1 cellular context compared by ENCODE assay signal in genomic region chr2:17614174-17614573, GRCh38.
TF ChIP-seq lines count a peak whose summit lies in the region.

No MANE protein-coding gene starts in this region.

TF ChIP-seq in WTC11, 78 proteins besides CTCF, POLR2A, EP300 and RAD21 (continued from another document):
- TF ChIP-seq, protein P1, sequence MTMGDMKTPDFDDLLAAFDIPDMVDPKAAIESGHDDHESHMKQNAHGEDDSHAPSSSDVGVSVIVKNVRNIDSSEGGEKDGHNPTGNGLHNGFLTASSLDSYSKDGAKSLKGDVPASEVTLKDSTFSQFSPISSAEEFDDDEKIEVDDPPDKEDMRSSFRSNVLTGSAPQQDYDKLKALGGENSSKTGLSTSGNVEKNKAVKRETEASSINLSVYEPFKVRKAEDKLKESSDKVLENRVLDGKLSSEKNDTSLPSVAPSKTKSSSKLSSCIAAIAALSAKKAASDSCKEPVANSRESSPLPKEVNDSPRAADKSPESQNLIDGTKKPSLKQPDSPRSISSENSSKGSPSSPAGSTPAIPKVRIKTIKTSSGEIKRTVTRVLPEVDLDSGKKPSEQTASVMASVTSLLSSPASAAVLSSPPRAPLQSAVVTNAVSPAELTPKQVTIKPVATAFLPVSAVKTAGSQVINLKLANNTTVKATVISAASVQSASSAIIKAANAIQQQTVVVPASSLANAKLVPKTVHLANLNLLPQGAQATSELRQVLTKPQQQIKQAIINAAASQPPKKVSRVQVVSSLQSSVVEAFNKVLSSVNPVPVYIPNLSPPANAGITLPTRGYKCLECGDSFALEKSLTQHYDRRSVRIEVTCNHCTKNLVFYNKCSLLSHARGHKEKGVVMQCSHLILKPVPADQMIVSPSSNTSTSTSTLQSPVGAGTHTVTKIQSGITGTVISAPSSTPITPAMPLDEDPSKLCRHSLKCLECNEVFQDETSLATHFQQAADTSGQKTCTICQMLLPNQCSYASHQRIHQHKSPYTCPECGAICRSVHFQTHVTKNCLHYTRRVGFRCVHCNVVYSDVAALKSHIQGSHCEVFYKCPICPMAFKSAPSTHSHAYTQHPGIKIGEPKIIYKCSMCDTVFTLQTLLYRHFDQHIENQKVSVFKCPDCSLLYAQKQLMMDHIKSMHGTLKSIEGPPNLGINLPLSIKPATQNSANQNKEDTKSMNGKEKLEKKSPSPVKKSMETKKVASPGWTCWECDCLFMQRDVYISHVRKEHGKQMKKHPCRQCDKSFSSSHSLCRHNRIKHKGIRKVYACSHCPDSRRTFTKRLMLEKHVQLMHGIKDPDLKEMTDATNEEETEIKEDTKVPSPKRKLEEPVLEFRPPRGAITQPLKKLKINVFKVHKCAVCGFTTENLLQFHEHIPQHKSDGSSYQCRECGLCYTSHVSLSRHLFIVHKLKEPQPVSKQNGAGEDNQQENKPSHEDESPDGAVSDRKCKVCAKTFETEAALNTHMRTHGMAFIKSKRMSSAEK (CRISPR knock-in tag; IDR thresholded peaks at IDR 0.05; ENCODE audit: borderline replicate concordance): no peak
- TF ChIP-seq, protein P2, sequence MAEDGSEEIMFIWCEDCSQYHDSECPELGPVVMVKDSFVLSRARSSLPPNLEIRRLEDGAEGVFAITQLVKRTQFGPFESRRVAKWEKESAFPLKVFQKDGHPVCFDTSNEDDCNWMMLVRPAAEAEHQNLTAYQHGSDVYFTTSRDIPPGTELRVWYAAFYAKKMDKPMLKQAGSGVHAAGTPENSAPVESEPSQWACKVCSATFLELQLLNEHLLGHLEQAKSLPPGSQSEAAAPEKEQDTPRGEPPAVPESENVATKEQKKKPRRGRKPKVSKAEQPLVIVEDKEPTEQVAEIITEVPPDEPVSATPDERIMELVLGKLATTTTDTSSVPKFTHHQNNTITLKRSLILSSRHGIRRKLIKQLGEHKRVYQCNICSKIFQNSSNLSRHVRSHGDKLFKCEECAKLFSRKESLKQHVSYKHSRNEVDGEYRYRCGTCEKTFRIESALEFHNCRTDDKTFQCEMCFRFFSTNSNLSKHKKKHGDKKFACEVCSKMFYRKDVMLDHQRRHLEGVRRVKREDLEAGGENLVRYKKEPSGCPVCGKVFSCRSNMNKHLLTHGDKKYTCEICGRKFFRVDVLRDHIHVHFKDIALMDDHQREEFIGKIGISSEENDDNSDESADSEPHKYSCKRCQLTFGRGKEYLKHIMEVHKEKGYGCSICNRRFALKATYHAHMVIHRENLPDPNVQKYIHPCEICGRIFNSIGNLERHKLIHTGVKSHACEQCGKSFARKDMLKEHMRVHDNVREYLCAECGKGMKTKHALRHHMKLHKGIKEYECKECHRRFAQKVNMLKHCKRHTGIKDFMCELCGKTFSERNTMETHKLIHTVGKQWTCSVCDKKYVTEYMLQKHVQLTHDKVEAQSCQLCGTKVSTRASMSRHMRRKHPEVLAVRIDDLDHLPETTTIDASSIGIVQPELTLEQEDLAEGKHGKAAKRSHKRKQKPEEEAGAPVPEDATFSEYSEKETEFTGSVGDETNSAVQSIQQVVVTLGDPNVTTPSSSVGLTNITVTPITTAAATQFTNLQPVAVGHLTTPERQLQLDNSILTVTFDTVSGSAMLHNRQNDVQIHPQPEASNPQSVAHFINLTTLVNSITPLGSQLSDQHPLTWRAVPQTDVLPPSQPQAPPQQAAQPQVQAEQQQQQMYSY (CRISPR knock-in tag; IDR thresholded peaks at IDR 0.05): no peak
- TF ChIP-seq SP1 (CRISPR knock-in tag; conservative IDR thresholded peaks at IDR 0.05) (no peak), RORB (CRISPR knock-in tag; IDR thresholded peaks at IDR 0.05) (no peak), FOXP1 (CRISPR knock-in tag; IDR thresholded peaks at IDR 0.05; ENCODE audit: borderline replicate concordance) (no peak)
- TF ChIP-seq, protein P3, sequence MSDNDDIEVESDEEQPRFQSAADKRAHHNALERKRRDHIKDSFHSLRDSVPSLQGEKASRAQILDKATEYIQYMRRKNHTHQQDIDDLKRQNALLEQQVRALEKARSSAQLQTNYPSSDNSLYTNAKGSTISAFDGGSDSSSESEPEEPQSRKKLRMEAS (CRISPR knock-in tag; IDR thresholded peaks at IDR 0.05): no peak
TF ChIP-seq in WTC11: peak in this region for 0.
